In the genomic region with DNA sequence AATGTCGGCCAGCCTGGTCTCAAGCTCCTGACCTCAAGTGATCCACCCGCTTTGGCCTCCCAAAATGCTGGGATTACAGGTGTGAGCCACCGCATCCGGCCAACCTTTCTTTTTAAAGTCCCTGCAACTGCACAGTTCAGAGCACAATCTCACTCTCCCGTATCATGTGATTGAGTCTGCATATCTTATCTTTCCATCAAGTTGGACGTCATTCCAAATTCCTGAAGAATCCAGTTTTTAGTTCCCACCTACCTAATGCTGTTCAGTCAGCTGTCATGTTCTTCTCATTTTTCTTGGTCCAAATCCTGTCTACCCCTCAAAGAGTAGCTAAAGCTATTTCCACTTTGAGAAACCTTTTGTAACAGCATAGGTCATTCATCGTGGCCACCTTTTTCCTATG, we compare ENCODE assay signal across 1 cellular context.
TF ChIP-seq lines count a peak whose summit lies in the region.

No MANE protein-coding gene starts in this region.

TF ChIP-seq in GM23338, 12 proteins besides CTCF, POLR2A, EP300 and RAD21 (continued from another document):
- TF ChIP-seq, protein P1, sequence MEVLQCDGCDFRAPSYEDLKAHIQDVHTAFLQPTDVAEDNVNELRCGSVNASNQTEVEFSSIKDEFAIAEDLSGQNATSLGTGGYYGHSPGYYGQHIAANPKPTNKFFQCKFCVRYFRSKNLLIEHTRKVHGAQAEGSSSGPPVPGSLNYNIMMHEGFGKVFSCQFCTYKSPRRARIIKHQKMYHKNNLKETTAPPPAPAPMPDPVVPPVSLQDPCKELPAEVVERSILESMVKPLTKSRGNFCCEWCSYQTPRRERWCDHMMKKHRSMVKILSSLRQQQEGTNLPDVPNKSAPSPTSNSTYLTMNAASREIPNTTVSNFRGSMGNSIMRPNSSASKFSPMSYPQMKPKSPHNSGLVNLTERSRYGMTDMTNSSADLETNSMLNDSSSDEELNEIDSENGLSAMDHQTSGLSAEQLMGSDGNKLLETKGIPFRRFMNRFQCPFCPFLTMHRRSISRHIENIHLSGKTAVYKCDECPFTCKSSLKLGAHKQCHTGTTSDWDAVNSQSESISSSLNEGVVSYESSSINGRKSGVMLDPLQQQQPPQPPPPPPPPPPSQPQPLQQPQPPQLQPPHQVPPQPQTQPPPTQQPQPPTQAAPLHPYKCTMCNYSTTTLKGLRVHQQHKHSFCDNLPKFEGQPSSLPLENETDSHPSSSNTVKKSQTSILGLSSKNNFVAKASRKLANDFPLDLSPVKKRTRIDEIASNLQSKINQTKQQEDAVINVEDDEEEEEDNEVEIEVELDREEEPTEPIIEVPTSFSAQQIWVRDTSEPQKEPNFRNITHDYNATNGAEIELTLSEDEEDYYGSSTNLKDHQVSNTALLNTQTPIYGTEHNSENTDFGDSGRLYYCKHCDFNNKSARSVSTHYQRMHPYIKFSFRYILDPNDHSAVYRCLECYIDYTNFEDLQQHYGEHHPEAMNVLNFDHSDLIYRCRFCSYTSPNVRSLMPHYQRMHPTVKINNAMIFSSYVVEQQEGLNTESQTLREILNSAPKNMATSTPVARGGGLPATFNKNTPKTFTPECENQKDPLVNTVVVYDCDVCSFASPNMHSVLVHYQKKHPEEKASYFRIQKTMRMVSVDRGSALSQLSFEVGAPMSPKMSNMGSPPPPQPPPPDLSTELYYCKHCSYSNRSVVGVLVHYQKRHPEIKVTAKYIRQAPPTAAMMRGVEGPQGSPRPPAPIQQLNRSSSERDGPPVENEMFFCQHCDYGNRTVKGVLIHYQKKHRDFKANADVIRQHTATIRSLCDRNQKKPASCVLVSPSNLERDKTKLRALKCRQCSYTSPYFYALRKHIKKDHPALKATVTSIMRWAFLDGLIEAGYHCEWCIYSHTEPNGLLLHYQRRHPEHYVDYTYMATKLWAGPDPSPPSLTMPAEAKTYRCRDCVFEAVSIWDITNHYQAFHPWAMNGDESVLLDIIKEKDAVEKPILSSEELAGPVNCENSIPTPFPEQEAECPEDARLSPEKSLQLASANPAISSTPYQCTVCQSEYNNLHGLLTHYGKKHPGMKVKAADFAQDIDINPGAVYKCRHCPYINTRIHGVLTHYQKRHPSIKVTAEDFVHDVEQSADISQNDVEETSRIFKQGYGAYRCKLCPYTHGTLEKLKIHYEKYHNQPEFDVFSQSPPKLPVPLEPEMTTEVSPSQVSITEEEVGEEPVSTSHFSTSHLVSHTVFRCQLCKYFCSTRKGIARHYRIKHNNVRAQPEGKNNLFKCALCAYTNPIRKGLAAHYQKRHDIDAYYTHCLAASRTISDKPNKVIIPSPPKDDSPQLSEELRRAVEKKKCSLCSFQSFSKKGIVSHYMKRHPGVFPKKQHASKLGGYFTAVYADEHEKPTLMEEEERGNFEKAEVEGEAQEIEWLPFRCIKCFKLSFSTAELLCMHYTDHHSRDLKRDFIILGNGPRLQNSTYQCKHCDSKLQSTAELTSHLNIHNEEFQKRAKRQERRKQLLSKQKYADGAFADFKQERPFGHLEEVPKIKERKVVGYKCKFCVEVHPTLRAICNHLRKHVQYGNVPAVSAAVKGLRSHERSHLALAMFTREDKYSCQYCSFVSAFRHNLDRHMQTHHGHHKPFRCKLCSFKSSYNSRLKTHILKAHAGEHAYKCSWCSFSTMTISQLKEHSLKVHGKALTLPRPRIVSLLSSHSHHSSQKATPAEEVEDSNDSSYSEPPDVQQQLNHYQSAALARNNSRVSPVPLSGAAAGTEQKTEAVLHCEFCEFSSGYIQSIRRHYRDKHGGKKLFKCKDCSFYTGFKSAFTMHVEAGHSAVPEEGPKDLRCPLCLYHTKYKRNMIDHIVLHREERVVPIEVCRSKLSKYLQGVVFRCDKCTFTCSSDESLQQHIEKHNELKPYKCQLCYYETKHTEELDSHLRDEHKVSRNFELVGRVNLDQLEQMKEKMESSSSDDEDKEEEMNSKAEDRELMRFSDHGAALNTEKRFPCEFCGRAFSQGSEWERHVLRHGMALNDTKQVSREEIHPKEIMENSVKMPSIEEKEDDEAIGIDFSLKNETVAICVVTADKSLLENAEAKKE (CRISPR knock-in tag; IDR thresholded peaks at IDR 0.05), result no peak
- TF ChIP-seq, protein P2, sequence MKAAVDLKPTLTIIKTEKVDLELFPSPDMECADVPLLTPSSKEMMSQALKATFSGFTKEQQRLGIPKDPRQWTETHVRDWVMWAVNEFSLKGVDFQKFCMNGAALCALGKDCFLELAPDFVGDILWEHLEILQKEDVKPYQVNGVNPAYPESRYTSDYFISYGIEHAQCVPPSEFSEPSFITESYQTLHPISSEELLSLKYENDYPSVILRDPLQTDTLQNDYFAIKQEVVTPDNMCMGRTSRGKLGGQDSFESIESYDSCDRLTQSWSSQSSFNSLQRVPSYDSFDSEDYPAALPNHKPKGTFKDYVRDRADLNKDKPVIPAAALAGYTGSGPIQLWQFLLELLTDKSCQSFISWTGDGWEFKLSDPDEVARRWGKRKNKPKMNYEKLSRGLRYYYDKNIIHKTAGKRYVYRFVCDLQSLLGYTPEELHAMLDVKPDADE (IDR thresholded peaks at IDR 0.05), result no peak
- TF ChIP-seq ZNF331 (CRISPR knock-in tag; IDR thresholded peaks at IDR 0.05; ENCODE audit: low read depth) (no peak), STAT1 (IDR thresholded peaks at IDR 0.05; ENCODE audit: unreplicated experiment) (no peak), CREB1 (CRISPR knock-in tag; IDR thresholded peaks at IDR 0.05; ENCODE audit: low read depth) (no peak), NANOG (IDR thresholded peaks at IDR 0.05; ENCODE audit: borderline replicate concordance) (no peak), JUNB (IDR thresholded peaks at IDR 0.05; ENCODE audit: unreplicated experiment) (no peak), EZH2 (IDR thresholded peaks at IDR 0.05; ENCODE audit: low read depth, unreplicated experiment) (no peak), POLR2AphosphoS5 (IDR thresholded peaks at IDR 0.05; ENCODE audit: low read depth) (no peak)
- TF ChIP-seq, protein P3, sequence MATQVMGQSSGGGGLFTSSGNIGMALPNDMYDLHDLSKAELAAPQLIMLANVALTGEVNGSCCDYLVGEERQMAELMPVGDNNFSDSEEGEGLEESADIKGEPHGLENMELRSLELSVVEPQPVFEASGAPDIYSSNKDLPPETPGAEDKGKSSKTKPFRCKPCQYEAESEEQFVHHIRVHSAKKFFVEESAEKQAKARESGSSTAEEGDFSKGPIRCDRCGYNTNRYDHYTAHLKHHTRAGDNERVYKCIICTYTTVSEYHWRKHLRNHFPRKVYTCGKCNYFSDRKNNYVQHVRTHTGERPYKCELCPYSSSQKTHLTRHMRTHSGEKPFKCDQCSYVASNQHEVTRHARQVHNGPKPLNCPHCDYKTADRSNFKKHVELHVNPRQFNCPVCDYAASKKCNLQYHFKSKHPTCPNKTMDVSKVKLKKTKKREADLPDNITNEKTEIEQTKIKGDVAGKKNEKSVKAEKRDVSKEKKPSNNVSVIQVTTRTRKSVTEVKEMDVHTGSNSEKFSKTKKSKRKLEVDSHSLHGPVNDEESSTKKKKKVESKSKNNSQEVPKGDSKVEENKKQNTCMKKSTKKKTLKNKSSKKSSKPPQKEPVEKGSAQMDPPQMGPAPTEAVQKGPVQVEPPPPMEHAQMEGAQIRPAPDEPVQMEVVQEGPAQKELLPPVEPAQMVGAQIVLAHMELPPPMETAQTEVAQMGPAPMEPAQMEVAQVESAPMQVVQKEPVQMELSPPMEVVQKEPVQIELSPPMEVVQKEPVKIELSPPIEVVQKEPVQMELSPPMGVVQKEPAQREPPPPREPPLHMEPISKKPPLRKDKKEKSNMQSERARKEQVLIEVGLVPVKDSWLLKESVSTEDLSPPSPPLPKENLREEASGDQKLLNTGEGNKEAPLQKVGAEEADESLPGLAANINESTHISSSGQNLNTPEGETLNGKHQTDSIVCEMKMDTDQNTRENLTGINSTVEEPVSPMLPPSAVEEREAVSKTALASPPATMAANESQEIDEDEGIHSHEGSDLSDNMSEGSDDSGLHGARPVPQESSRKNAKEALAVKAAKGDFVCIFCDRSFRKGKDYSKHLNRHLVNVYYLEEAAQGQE (IDR thresholded peaks at IDR 0.05; ENCODE audit: unreplicated experiment), result no peak
